Comparison of ENCODE assay signal across 8 cellular contexts in the genomic region with DNA sequence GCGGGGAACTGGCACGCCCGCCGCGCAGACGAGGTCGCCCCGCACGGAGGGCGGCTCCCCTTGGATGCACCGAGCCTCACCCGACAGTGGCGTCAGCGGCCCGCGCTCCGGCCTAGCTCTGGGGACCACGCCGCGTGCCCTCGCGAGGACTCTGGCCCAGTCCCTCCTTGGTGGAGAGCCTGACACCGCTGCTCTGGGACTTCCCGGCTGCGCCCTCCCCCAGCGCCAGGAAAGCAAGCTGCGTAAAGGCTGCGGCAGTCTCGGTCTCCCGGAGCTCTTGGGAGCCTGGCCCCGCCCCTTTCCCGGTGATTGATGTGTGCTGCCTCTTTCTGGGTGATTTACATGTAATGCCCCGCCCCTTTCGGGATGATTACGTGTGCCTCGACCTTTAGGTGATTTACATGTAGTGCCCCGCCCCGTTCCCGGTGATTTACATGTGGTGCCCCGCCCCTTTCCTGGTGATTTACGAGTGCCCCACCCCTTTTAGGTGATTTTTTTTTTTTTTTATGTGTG. TPM values are rescaled to one million over a fixed set of nuclear protein-coding genes. Genes with fewer than 3 reads are reported as not detected.
DNase-seq lines count a peak whose midpoint lies in the region; ATAC-seq and TF ChIP-seq lines count a peak whose summit lies in the region.

A gene (minus strand): TSS at position 248 of the 513 bp plus-strand sequence. CDS start 252 bp downstream, outside the sequence.

- no peak within 1 kb of the TSS for H2AK5ac ChIP-seq in mesendoderm (ENCODE audit: low read length)

- peak within 1 kb of the TSS; percentile 86 for H3K4me3 Mint-ChIP-seq in CD4-positive, alpha-beta T cell

- POLR2A ChIA-PET in CD4-positive, alpha-beta T cell (lab: Charles Lee) = interaction anchor here (0.6 to 3.5 kb wide), 6 partner anchors 10 to 1161 kb away, joined by 3 to 72 read pairs (median 4); a partner anchor contains a TSS

- H3K79me1 ChIP-seq in mesendoderm (ENCODE audit: low read length) = peaks cover 10% of the 10 kb centered on the region

- no peaks in the 10 kb centered on the region for H3K4me1 ChIP-seq in endocrine pancreas (ENCODE audit: control insufficient read depth, insufficient read depth, low read length)
- peaks cover 5% of the 10 kb centered on the region for H3K4me1 ChIP-seq in mesendoderm (ENCODE audit: control insufficient read depth, low read depth, low read length)

- H3K36me3 Mint-ChIP-seq in CD4-positive, alpha-beta T cell (ENCODE audit: low read depth) = peaks cover 40% of the 10 kb centered on the region

- H3K4me2 ChIP-seq in mesendoderm (ENCODE audit: low read length) = peak within 1 kb of the TSS; percentile 77

- H3K4me1 Mint-ChIP-seq in CD4-positive, alpha-beta T cell (ENCODE audit: low read depth) = peaks cover 36% of the 10 kb centered on the region

- peak within 1 kb of the TSS; percentile 94 for H3K23ac ChIP-seq in mesendoderm (ENCODE audit: low read length)

- H3K27me3 Mint-ChIP-seq in CD4-positive, alpha-beta T cell = peaks cover 10% of the 10 kb centered on the region

- no peak within 1 kb of the TSS for H2BK15ac ChIP-seq in mesendoderm (replicated peaks; ENCODE audit: low read depth)

- no peak for TF ChIP-seq CTCF in CD4-positive, alpha-beta T cell (IDR thresholded peaks at IDR 0.05)

- H3K9me3 Mint-ChIP-seq in CD4-positive, alpha-beta T cell = peaks cover 2% of the 10 kb centered on the region

- intact Hi-C loops in CD4-positive, alpha-beta T cell (cut with DNase I, micrococcal nuclease) = loop anchor here (1.0 to 10.0 kb wide), 5 partner anchors 14 to 1014 kb away; a partner anchor contains a TSS

- H3K36me3 ChIP-seq in endocrine pancreas (ENCODE audit: control insufficient read depth, insufficient read depth, low read length) (peaks cover 4% of the 10 kb centered on the region), mesendoderm (ENCODE audit: control insufficient read depth, insufficient read depth, low read length) (peaks cover 13% of the 10 kb centered on the region)

- no peak within 1 kb of the TSS for H4K8ac ChIP-seq in mesendoderm (ENCODE audit: low read depth, low read length)

- no CpG with 5 or more reads among the region's 41 CpGs for WGBS in mesendoderm (ENCODE audit: extremely low coverage, insufficient coverage, low lambda C conversion rate)

- DNase-seq in CD4-positive, alpha-beta T cell = peak; percentile 77 to 99 (median 87)
- DNase-seq in HK-2 (ENCODE audit: unreplicated experiment) = peak; percentile 99
- DNase-seq in NK-92 treated with Interleukin-12 subunit alpha and Interleukin-12 subunit beta, amount 100 ng/mL, for 24 hours (lab: John Stamatoyannopoulos, UW) = peak; percentile 98
- peak; percentile 78 for DNase-seq in activated CD8-positive, alpha-beta memory T cell treated with anti-CD3 and anti-CD28 coated beads, Interleukin-2, amount 50 U/mL, for 1 hour (ENCODE audit: extremely low read depth)
- DNase-seq in mesendoderm = peak; percentile 100
- DNase-seq in stimulated activated CD8-positive, alpha-beta memory T cell treated with anti-CD3 and anti-CD28 coated beads, Interleukin-12 subunit alpha, Interleukin-12 subunit beta, amount 100 ng/mL, for 4 hours (ENCODE audit: low read depth) = peak; percentile 76

- H3K9ac ChIP-seq in endocrine pancreas (ENCODE audit: control insufficient read depth, insufficient read depth, low read length) (peak within 1 kb of the TSS; percentile 70), mesendoderm (ENCODE audit: low read length) (peak within 1 kb of the TSS; percentile 95)

- H3K4ac ChIP-seq in mesendoderm (ENCODE audit: low read depth, low read length) = peak within 1 kb of the TSS; percentile 56

- peak within 1 kb of the TSS; percentile 89 for H3K18ac ChIP-seq in mesendoderm (ENCODE audit: low read length)

- H3K27ac ChIP-seq in CD4-positive, alpha-beta T cell (ENCODE audit: low read depth, low read length) = peak within 1 kb of the TSS; percentile 69
- H3K27ac ChIP-seq in mesendoderm (ENCODE audit: low read depth, low read length) = peak within 1 kb of the TSS; percentile 96

- no peaks in the 10 kb centered on the region for H3K9me3 ChIP-seq in CD4-positive, alpha-beta T cell (ENCODE audit: control insufficient read depth, low read length)
- H3K9me3 ChIP-seq in endocrine pancreas (ENCODE audit: control insufficient read depth, low read length) = no peaks in the 10 kb centered on the region

- H3K27ac Mint-ChIP-seq in CD4-positive, alpha-beta T cell = peak within 1 kb of the TSS; percentile 84

- H2BK120ac ChIP-seq in mesendoderm (ENCODE audit: low read depth, low read length) = no peak within 1 kb of the TSS

- H2BK5ac ChIP-seq in mesendoderm (ENCODE audit: low read length) = peak within 1 kb of the TSS; percentile 79

- CTCF ChIA-PET in CD4-positive, alpha-beta T cell (lab: Charles Lee) = interaction anchor here (1.0 kb wide), 1 partner anchor 13 kb away, joined by 3 read pairs; no protein-coding TSS in a partner anchor

- H3K27me3 ChIP-seq in CD4-positive, alpha-beta T cell (ENCODE audit: control insufficient read depth, insufficient read depth, low read length) = no peaks in the 10 kb centered on the region
- H3K27me3 ChIP-seq in endocrine pancreas (ENCODE audit: control insufficient read depth, insufficient read depth, low read length) (no peaks in the 10 kb centered on the region), mesendoderm (ENCODE audit: insufficient read depth, low read length, poor library complexity) (no peaks in the 10 kb centered on the region)

- peaks cover 2% of the 10 kb centered on the region for H3K79me2 ChIP-seq in mesendoderm (ENCODE audit: control insufficient read depth, insufficient read depth, low read length)

- H3K56ac ChIP-seq in mesendoderm (ENCODE audit: low read length) = peak within 1 kb of the TSS; percentile 99

- peak; percentile 71 for ATAC-seq in CD4-positive, alpha-beta T cell (ENCODE audit: poor library complexity)
- ATAC-seq in GM19463 (IDR thresholded peaks at IDR 0.05; ENCODE audit: unreplicated experiment) = peak; percentile 44

- H3K4me3 ChIP-seq in endocrine pancreas (ENCODE audit: control insufficient read depth, insufficient read depth, low read length) (no peak within 1 kb of the TSS), mesendoderm (ENCODE audit: low read length) (peak within 1 kb of the TSS; percentile 60)

- H4K5ac ChIP-seq in mesendoderm (ENCODE audit: low read length) = no peak within 1 kb of the TSS

RNA-seq across cellular contexts. Expression of the gene that starts here (rescaled TPM):
- total RNA-seq in CD4-positive, alpha-beta T cell = 1 to 10 TPM; 2.8 to 2.9 TPM
- 0.72 TPM for polyA plus RNA-seq in mesendoderm (2013, experiment 1 of 2)
- polyA plus RNA-seq in mesendoderm (2013, experiment 2 of 2) = 0.88 TPM
